Comparison of ENCODE assay signal across 21 cellular contexts in genomic region chr5:76811214-76811613, GRCh38. TPM values are rescaled to one million over a fixed set of nuclear protein-coding genes. Genes with fewer than 3 reads are reported as not detected.
DNase-seq lines count a peak whose midpoint lies in the region; ATAC-seq and TF ChIP-seq lines count a peak whose summit lies in the region.
"Had no signal": no experiment of that assay in that cellular context is flagged by ENCODE, and none has a peak within 500 bp of the region (broad histone marks: within the 10 kb centered on the region; RNA-seq: fewer than 3 reads in every experiment).

No MANE protein-coding gene starts in this region.

- H3K4me3 Mint-ChIP-seq in HFFc6, result no peak overlapping the region
- H3K4me3 Mint-ChIP-seq: activated CD4-positive, alpha-beta memory T cell treated with anti-CD3 and anti-CD28 coated beads for 36 hours; activated naive CD8-positive, alpha-beta T cell treated with anti-CD3 and anti-CD28 coated beads, Interleukin-2, amount 10 ng/mL, durations not matched to agents 7 days and 5 days; activated T-cell treated with anti-CD3 and anti-CD28 coated beads, Interleukin-2, amount 50 U/mL, for 4 hours; CD14-positive monocyte; stimulated activated memory B cell treated with anti-CD40 and anti-IgM and Interleukin-4, amounts not matched to agents 10 μg/mL and 1 μg/mL and 100 μg/mL, for 72 hours; type B pancreatic cell had no signal

- DNase-seq in EL, result peak; percentile 62
- peak; percentile 21 for DNase-seq in HFFc6
- peak; percentile 35 for DNase-seq in amniotic epithelial cell (ENCODE audit: low read depth)
- DNase-seq in iris pigment epithelial cell (ENCODE audit: low read depth), result peak; percentile 59
- no peak for DNase-seq in posterior cingulate gyrus
- DNase-seq in T-helper 9 cell, result no peak
- DNase-seq: activated CD4-positive, alpha-beta memory T cell treated with anti-CD3 and anti-CD28 coated beads for 36 hours; activated naive CD8-positive, alpha-beta T cell treated with anti-CD3 and anti-CD28 coated beads, Interleukin-2, amount 10 ng/mL, durations not matched to agents 7 days and 5 days; activated T-cell treated with anti-CD3 and anti-CD28 coated beads, Interleukin-2, amount 50 U/mL, for 4 hours; central memory CD4-positive, alpha-beta T cell; effector CD8-positive, alpha-beta T cell; NCI-H1694; NCI-H446 treated with DMSO at 0.1 percent for 48 hours; pancreas; small intestine had no signal

- no peaks in the 10 kb centered on the region for H3K36me3 Mint-ChIP-seq in HFFc6 (ENCODE audit: low read depth)
- H3K36me3 Mint-ChIP-seq: activated CD4-positive, alpha-beta memory T cell treated with anti-CD3 and anti-CD28 coated beads for 36 hours; activated naive CD8-positive, alpha-beta T cell treated with anti-CD3 and anti-CD28 coated beads, Interleukin-2, amount 10 ng/mL, durations not matched to agents 7 days and 5 days; CD14-positive monocyte; stimulated activated memory B cell treated with anti-CD40 and anti-IgM and Interleukin-4, amounts not matched to agents 10 μg/mL and 1 μg/mL and 100 μg/mL, for 72 hours had no signal

- intact Hi-C loops in posterior cingulate gyrus (cut with DNase I), result no loop called here

- peaks cover 67% of the 10 kb centered on the region for H3K4me1 Mint-ChIP-seq in HFFc6 (ENCODE audit: low read depth)
- H3K4me1 Mint-ChIP-seq: stimulated activated memory B cell treated with anti-CD40 and anti-IgM and Interleukin-4, amounts not matched to agents 10 μg/mL and 1 μg/mL and 100 μg/mL, for 72 hours had no signal

- no peaks in the 10 kb centered on the region for H3K9me3 Mint-ChIP-seq in HFFc6
- H3K9me3 Mint-ChIP-seq: activated CD4-positive, alpha-beta memory T cell treated with anti-CD3 and anti-CD28 coated beads for 36 hours; activated naive CD8-positive, alpha-beta T cell treated with anti-CD3 and anti-CD28 coated beads, Interleukin-2, amount 10 ng/mL, durations not matched to agents 7 days and 5 days; activated T-cell treated with anti-CD3 and anti-CD28 coated beads, Interleukin-2, amount 50 U/mL, for 4 hours; stimulated activated memory B cell treated with anti-CD40 and anti-IgM and Interleukin-4, amounts not matched to agents 10 μg/mL and 1 μg/mL and 100 μg/mL, for 72 hours had no signal

- 0 out of 2 replicates have a peak overlapping the region, but pooled peaks have one; percentile 8 for H3K27ac Mint-ChIP-seq in HFFc6
- H3K27ac Mint-ChIP-seq: activated CD4-positive, alpha-beta memory T cell treated with anti-CD3 and anti-CD28 coated beads for 36 hours; activated naive CD8-positive, alpha-beta T cell treated with anti-CD3 and anti-CD28 coated beads, Interleukin-2, amount 10 ng/mL, durations not matched to agents 7 days and 5 days; CD14-positive monocyte; stimulated activated memory B cell treated with anti-CD40 and anti-IgM and Interleukin-4, amounts not matched to agents 10 μg/mL and 1 μg/mL and 100 μg/mL, for 72 hours; type B pancreatic cell had no signal

- ATAC-seq in HG03139 (IDR thresholded peaks at IDR 0.05; ENCODE audit: unreplicated experiment), result no peak
- ATAC-seq: activated T-cell treated with anti-CD3 and anti-CD28 coated beads, Interleukin-2, amount 50 U/mL, for 4 hours; left lobe of liver; pancreas; stimulated activated memory B cell treated with anti-CD40 and anti-IgM and Interleukin-4, amounts not matched to agents 10 μg/mL and 1 μg/mL and 100 μg/mL, for 72 hours had no signal

- TF ChIP-seq CTCF in HFFc6 (IDR thresholded peaks at IDR 0.05), result no peak

- peaks cover 3% of the 10 kb centered on the region for H3K27me3 Mint-ChIP-seq in HFFc6 (ENCODE audit: insufficient read depth)
- H3K27me3 Mint-ChIP-seq: activated CD4-positive, alpha-beta memory T cell treated with anti-CD3 and anti-CD28 coated beads for 36 hours had no signal

RNA-seq across cellular contexts. Expression of gene F2RL1, which starts 7.6 kb away (rescaled TPM):
- total RNA-seq in HFFc6 (2021; fragmentation: NEBNext Ultra II Directional; extraction: Animal tissue kit (Norgen Biotek cat#: 25700)), result 1 to 10 TPM; 2.9 to 6.4 (median 6.0) TPM
- total RNA-seq: OCI-LY7 had no signal

RNA-seq across cellular contexts. Expression of gene S100Z, which starts 38.6 kb away (rescaled TPM):
- not detected for total RNA-seq in HFFc6 (2021; fragmentation: NEBNext Ultra II Directional; extraction: Animal tissue kit (Norgen Biotek cat#: 25700))
- total RNA-seq: left lobe of liver had no signal

Comparison
In these comparisons a context has a peak if more than half of its experiments do, and no peak if none do; other contexts are left out.
1. DNase-seq: peak in EL (single experiment), HFFc6 (single experiment), amniotic epithelial cell (single experiment) and iris pigment epithelial cell (single experiment); none in posterior cingulate gyrus (0 of 10) and T-helper 9 cell (single experiment).